22 cellular contexts compared by ENCODE assay signal in genomic region chr1:2971609-2972008, GRCh38. TPM values are rescaled to one million over a fixed set of nuclear protein-coding genes. Genes with fewer than 3 reads are reported as not detected.
"Had no signal": no experiment of that assay in that cellular context is flagged by ENCODE, and none has a peak within 500 bp of the region (broad histone marks: within the 10 kb centered on the region; RNA-seq: fewer than 3 reads in every experiment).

No MANE protein-coding gene starts in this region.

- H3K9me3 ChIP-seq: heart left ventricle had no signal

- FAIRE-seq: frontal cortex had no signal

- H3K4me1 ChIP-seq: heart left ventricle had no signal

- H3K36me3 ChIP-seq: heart left ventricle had no signal

- DNase-seq: activated CD4-positive, alpha-beta T cell treated with anti-CD3 and anti-CD28 coated beads, Interleukin-2, amount 50 U/mL, for 4 hours; activated CD4-positive, CD25-positive, alpha-beta regulatory T cell treated with anti-CD3 and anti-CD28 coated beads, Interleukin-2, amount 50 U/mL, for 72 hours; activated T-cell treated with anti-CD3 and anti-CD28 coated beads, Interleukin-2, amount 50 U/mL, for 72 hours; cerebellar nuclear complex; dermis blood vessel endothelial cell; effector memory CD8-positive, alpha-beta T cell; immature natural killer cell; left cardiac atrium; retina; stimulated activated CD4-positive, alpha-beta T cell treated with anti-CD3 and anti-CD28 coated beads, Interleukin-4, amount 100 ng/mL, for 24 hours; stimulated activated naive CD4-positive, alpha-beta T cell; substantia nigra; T-helper 1 cell; T1000 had no signal

- H3K27ac ChIP-seq: epithelial cell of prostate, heart left ventricle, skin epidermis had no signal

- H3K4me3 ChIP-seq: heart left ventricle, skin epidermis had no signal

- ATAC-seq: activated T-cell treated with anti-CD3 and anti-CD28 coated beads, Interleukin-2, amount 50 U/mL, for 72 hours; effector memory CD8-positive, alpha-beta T cell; heart left ventricle; left cardiac atrium; SK-N-SH treated with all-trans-retinoic acid at 6 μM for 48 hours had no signal

RNA-seq across cellular contexts. Expression of gene ACTRT2, which starts 49.7 kb away (rescaled TPM):
- total RNA-seq: activated T-cell treated with anti-CD3 and anti-CD28 coated beads, Interleukin-2, amount 50 U/mL, for 72 hours; aorta; dermis blood vessel endothelial cell; frontal cortex; heart left ventricle; left cardiac atrium; lung microvascular endothelial cell; ureter had no signal
- polyA plus RNA-seq: aorta, heart left ventricle, immature natural killer cell had no signal
